In genomic region chr16:48676836-48677235, GRCh38 we compare ENCODE assay signal across 22 cellular contexts.
DNase-seq lines count a peak whose midpoint lies in the region; TF ChIP-seq lines count a peak whose summit lies in the region.
"Had no signal": no experiment of that assay in that cellular context is flagged by ENCODE, and none has a peak within 500 bp of the region (broad histone marks: within the 10 kb centered on the region; RNA-seq: fewer than 3 reads in every experiment).

No MANE protein-coding gene starts in this region.

- BruUV-seq in mammary epithelial cell (replicated peaks; lab: Mats Ljungman, UMichigan): no TSS peak

- H3K4me2 ChIP-seq in mammary epithelial cell (ENCODE audit: insufficient read depth, low read depth, low read length): no peak overlapping the region

- intact Hi-C loops in mammary epithelial cell (cut with micrococcal nuclease): no loop called here
- intact Hi-C loops in activated T-helper 1 cell treated with anti-CD3 and anti-CD28 coated beads, Interleukin-12 subunit alpha, Interleukin-12 subunit beta, Interleukin-2, Interleukin-4 antibody, amounts not matched to agents 30 ng/mL and 10 ng/mL and 1 ng/mL, durations not matched to agents 14 hours and 24 hours and 36 hours (cut with micrococcal nuclease): no loop called here

- H3K27me3 Mint-ChIP-seq in activated T-helper 1 cell treated with anti-CD3 and anti-CD28 coated beads, Interleukin-12 subunit alpha, Interleukin-12 subunit beta, Interleukin-2, Interleukin-4 antibody, amounts not matched to agents 30 ng/mL and 10 ng/mL and 1 ng/mL, durations not matched to agents 14 hours and 24 hours and 36 hours (ENCODE audit: insufficient read depth): no peaks in the 10 kb centered on the region

- H3K36me3 Mint-ChIP-seq in activated T-helper 1 cell treated with anti-CD3 and anti-CD28 coated beads, Interleukin-12 subunit alpha, Interleukin-12 subunit beta, Interleukin-2, Interleukin-4 antibody, amounts not matched to agents 30 ng/mL and 10 ng/mL and 1 ng/mL, durations not matched to agents 14 hours and 24 hours and 36 hours (ENCODE audit: low read depth): no peaks in the 10 kb centered on the region
- H3K36me3 Mint-ChIP-seq: CD8-positive, alpha-beta T cell had no signal

- CTCF ChIA-PET in mammary epithelial cell (lab: Charles Lee; ENCODE audit: low non-redundant PET): no interaction called here

- no peaks in the 10 kb centered on the region for H3K9me3 ChIP-seq in mammary epithelial cell (replicated peaks; ENCODE audit: insufficient read depth, low read length)
- H3K9me3 ChIP-seq: prostate gland, transverse colon had no signal

- no peaks in the 10 kb centered on the region for H4K20me1 ChIP-seq in mammary epithelial cell (ENCODE audit: insufficient read depth, low read length)

- no peak overlapping the region for H3K9ac ChIP-seq in mammary epithelial cell (ENCODE audit: insufficient read depth, low read length)

- TF ChIP-seq CTCF in mammary epithelial cell (conservative IDR thresholded peaks at IDR 0.05 in 1 of 2, IDR thresholded peaks at IDR 0.05 in 1 of 2; ENCODE audit: extremely low read depth in 1 of 2, insufficient read depth in 1 of 2, low read depth in 1 of 2, low read length in 2 of 2): no peak

- no peaks in the 10 kb centered on the region for H3K36me3 ChIP-seq in mammary epithelial cell (ENCODE audit: insufficient read depth, low read length)
- H3K36me3 ChIP-seq: esophagus squamous epithelium, prostate gland, transverse colon had no signal

- H3K4me1 Mint-ChIP-seq in activated T-helper 1 cell treated with anti-CD3 and anti-CD28 coated beads, Interleukin-12 subunit alpha, Interleukin-12 subunit beta, Interleukin-2, Interleukin-4 antibody, amounts not matched to agents 30 ng/mL and 10 ng/mL and 1 ng/mL, durations not matched to agents 14 hours and 24 hours and 36 hours (ENCODE audit: low read depth): no peaks in the 10 kb centered on the region
- H3K4me1 Mint-ChIP-seq: stimulated activated naive CD8-positive, alpha-beta T cell treated with anti-CD3 and anti-CD28 coated beads, Interleukin-15, amount 100 ng/mL, for 72 hours had no signal

- in situ Hi-C loops in mammary epithelial cell (cut with MboI; ENCODE audit: low sequenced_read_pairs in 2 of 2): loop anchor here in 1 of 2 donors (25.0 kb wide), 1 partner anchor 660 kb away; no protein-coding TSS in a partner anchor

- H3K79me2 ChIP-seq in mammary epithelial cell (ENCODE audit: insufficient read depth, low read length): no peaks in the 10 kb centered on the region

- H3K4me3 Mint-ChIP-seq in activated T-helper 1 cell treated with anti-CD3 and anti-CD28 coated beads, Interleukin-12 subunit alpha, Interleukin-12 subunit beta, Interleukin-2, Interleukin-4 antibody, amounts not matched to agents 30 ng/mL and 10 ng/mL and 1 ng/mL, durations not matched to agents 14 hours and 24 hours and 36 hours: no peak overlapping the region
- H3K4me3 Mint-ChIP-seq: CD8-positive, alpha-beta T cell; stimulated activated naive CD8-positive, alpha-beta T cell treated with anti-CD3 and anti-CD28 coated beads, Interleukin-15, amount 100 ng/mL, for 72 hours had no signal

- WGBS in mammary epithelial cell (ENCODE audit: low coverage, missing lambda C conversion rate): 31% methylated on average over 3 of the region's 3 CpGs

- no peak overlapping the region for H3K27ac Mint-ChIP-seq in activated T-helper 1 cell treated with anti-CD3 and anti-CD28 coated beads, Interleukin-12 subunit alpha, Interleukin-12 subunit beta, Interleukin-2, Interleukin-4 antibody, amounts not matched to agents 30 ng/mL and 10 ng/mL and 1 ng/mL, durations not matched to agents 14 hours and 24 hours and 36 hours
- H3K27ac Mint-ChIP-seq: CD8-positive, alpha-beta T cell; stimulated activated naive CD8-positive, alpha-beta T cell treated with anti-CD3 and anti-CD28 coated beads, Interleukin-15, amount 100 ng/mL, for 72 hours had no signal

- H2AFZ ChIP-seq in mammary epithelial cell (ENCODE audit: low read depth, low read length): no peak overlapping the region

- no peak overlapping the region for H3K27ac ChIP-seq in mammary epithelial cell (ENCODE audit: insufficient read depth, low read depth, low read length)
- H3K27ac ChIP-seq: esophagus squamous epithelium, prostate gland, skin epidermis, transverse colon had no signal

- no peaks in the 10 kb centered on the region for H3K4me1 ChIP-seq in mammary epithelial cell (ENCODE audit: insufficient read depth, low read length)
- H3K4me1 ChIP-seq: esophagus squamous epithelium, prostate gland, transverse colon had no signal

- peaks cover 2% of the 10 kb centered on the region for H3K27me3 ChIP-seq in mammary epithelial cell (ENCODE audit: insufficient read depth, low read length)
- H3K27me3 ChIP-seq: transverse colon had no signal

- dilution Hi-C loops in mammary epithelial cell (cut with HindIII; ENCODE audit: low sequenced_read_pairs): no loop called here

- no peak overlapping the region for H3K4me3 ChIP-seq in mammary epithelial cell (replicated peaks in 1 of 3; ENCODE audit: insufficient read depth in 1 of 3, low read depth in 2 of 3, low read length in 3 of 3)
- H3K4me3 ChIP-seq: esophagus squamous epithelium, prostate gland, skin epidermis, transverse colon had no signal

- DNase-seq in HCEC 1CT: peak; percentile 42
- DNase-seq in NOMO-1 treated with DMSO at 0.1 percent for 48 hours (lab: John Stamatoyannopoulos, UW; ENCODE audit: unreplicated experiment): peak; percentile 0
- peak; percentile 40 for DNase-seq in mammary epithelial cell
- peak; percentile 99 for DNase-seq in foreskin melanocyte
- no peak for DNase-seq in NCI-H446 (lab: John Stamatoyannopoulos, UW)
- DNase-seq in GOT3 (lab: John Stamatoyannopoulos, UW): no peak
- no peak for DNase-seq in activated T-helper 1 cell treated with anti-CD3 and anti-CD28 coated beads, Interleukin-12 subunit alpha, Interleukin-12 subunit beta, Interleukin-2, Interleukin-4 antibody, amounts not matched to agents 30 ng/mL and 10 ng/mL and 1 ng/mL, durations not matched to agents 14 hours and 24 hours and 36 hours (ENCODE audit: low spot score)
- DNase-seq: activated CD8-positive, alpha-beta memory T cell treated with anti-CD3 and anti-CD28 coated beads for 24 hours; activated naive CD4-positive, alpha-beta T cell treated with anti-CD3 and anti-CD28 coated beads, Interleukin-2, amount 50 U/mL, for 16 hours; activated T-cell treated with anti-CD3 and anti-CD28 coated beads, Interleukin-2, amount 50 U/mL, for 48 hours; CD8-positive, alpha-beta T cell; effector memory CD4-positive, alpha-beta T cell; esophagus squamous epithelium; Karpas-422; left ventricle myocardium superior; NCI-H1417 treated with DMSO at 0.1 percent for 48 hours; NCI-H2107; NCI-H524; stimulated activated naive CD8-positive, alpha-beta T cell treated with anti-CD3 and anti-CD28 coated beads, Interleukin-15, amount 100 ng/mL, for 72 hours; transverse colon had no signal

- H3K9me3 Mint-ChIP-seq in activated T-helper 1 cell treated with anti-CD3 and anti-CD28 coated beads, Interleukin-12 subunit alpha, Interleukin-12 subunit beta, Interleukin-2, Interleukin-4 antibody, amounts not matched to agents 30 ng/mL and 10 ng/mL and 1 ng/mL, durations not matched to agents 14 hours and 24 hours and 36 hours: no peaks in the 10 kb centered on the region

Comparison
In these comparisons a context has a peak if more than half of its experiments do, and no peak if none do; other contexts are left out.
1. DNase-seq: peak in HCEC 1CT (single experiment), NOMO-1 treated with DMSO at 0.1 percent for 48 hours (single experiment), mammary epithelial cell (single experiment) and foreskin melanocyte (single experiment); none in NCI-H446 (0 of 2), GOT3 (single experiment) and activated T-helper 1 cell treated with anti-CD3 and anti-CD28 coated beads, Interleukin-12 subunit alpha, Interleukin-12 subunit beta, Interleukin-2, Interleukin-4 antibody, amounts not matched to agents 30 ng/mL and 10 ng/mL and 1 ng/mL, durations not matched to agents 14 hours and 24 hours and 36 hours (single experiment).